ENCODE assay signal across 1 cellular context in genomic region chr14:93939304-93940229, GRCh38.
TF ChIP-seq lines count a peak whose summit lies in the region.

No MANE protein-coding gene starts in this region.

TF ChIP-seq in SK-N-SH treated with all-trans-retinoic acid at 6 μM for 48 hours, 23 proteins besides CTCF, POLR2A, EP300 and RAD21 (continued from another document):
- TF ChIP-seq, protein P1, sequence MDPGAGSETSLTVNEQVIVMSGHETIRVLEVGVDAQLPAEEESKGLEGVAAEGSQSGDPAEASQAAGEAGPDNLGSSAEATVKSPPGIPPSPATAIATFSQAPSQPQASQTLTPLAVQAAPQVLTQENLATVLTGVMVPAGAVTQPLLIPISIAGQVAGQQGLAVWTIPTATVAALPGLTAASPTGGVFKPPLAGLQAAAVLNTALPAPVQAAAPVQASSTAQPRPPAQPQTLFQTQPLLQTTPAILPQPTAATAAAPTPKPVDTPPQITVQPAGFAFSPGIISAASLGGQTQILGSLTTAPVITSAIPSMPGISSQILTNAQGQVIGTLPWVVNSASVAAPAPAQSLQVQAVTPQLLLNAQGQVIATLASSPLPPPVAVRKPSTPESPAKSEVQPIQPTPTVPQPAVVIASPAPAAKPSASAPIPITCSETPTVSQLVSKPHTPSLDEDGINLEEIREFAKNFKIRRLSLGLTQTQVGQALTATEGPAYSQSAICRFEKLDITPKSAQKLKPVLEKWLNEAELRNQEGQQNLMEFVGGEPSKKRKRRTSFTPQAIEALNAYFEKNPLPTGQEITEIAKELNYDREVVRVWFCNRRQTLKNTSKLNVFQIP (CRISPR knock-in tag; IDR thresholded peaks at IDR 0.05; ENCODE audit: borderline replicate concordance, low read depth) = no peak
- no peak for TF ChIP-seq BACH2 (CRISPR knock-in tag; IDR thresholded peaks at IDR 0.05; ENCODE audit: borderline replicate concordance)
- TF ChIP-seq OSR1 (CRISPR knock-in tag; IDR thresholded peaks at IDR 0.05) = no peak
- TF ChIP-seq, protein P2, sequence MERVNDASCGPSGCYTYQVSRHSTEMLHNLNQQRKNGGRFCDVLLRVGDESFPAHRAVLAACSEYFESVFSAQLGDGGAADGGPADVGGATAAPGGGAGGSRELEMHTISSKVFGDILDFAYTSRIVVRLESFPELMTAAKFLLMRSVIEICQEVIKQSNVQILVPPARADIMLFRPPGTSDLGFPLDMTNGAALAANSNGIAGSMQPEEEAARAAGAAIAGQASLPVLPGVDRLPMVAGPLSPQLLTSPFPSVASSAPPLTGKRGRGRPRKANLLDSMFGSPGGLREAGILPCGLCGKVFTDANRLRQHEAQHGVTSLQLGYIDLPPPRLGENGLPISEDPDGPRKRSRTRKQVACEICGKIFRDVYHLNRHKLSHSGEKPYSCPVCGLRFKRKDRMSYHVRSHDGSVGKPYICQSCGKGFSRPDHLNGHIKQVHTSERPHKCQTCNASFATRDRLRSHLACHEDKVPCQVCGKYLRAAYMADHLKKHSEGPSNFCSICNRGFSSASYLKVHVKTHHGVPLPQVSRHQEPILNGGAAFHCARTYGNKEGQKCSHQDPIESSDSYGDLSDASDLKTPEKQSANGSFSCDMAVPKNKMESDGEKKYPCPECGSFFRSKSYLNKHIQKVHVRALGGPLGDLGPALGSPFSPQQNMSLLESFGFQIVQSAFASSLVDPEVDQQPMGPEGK (CRISPR knock-in tag; IDR thresholded peaks at IDR 0.05; ENCODE audit: borderline replicate concordance) = no peak
- no peak for TF ChIP-seq ESRRG (CRISPR knock-in tag; IDR thresholded peaks at IDR 0.05)
- TF ChIP-seq GLIS3 (CRISPR knock-in tag; IDR thresholded peaks at IDR 0.05) = no peak
- TF ChIP-seq ZNF8 (CRISPR knock-in tag; IDR thresholded peaks at IDR 0.05) = no peak
- TF ChIP-seq ZFP30 (CRISPR knock-in tag; IDR thresholded peaks at IDR 0.05) = no peak
- TF ChIP-seq, protein P3, sequence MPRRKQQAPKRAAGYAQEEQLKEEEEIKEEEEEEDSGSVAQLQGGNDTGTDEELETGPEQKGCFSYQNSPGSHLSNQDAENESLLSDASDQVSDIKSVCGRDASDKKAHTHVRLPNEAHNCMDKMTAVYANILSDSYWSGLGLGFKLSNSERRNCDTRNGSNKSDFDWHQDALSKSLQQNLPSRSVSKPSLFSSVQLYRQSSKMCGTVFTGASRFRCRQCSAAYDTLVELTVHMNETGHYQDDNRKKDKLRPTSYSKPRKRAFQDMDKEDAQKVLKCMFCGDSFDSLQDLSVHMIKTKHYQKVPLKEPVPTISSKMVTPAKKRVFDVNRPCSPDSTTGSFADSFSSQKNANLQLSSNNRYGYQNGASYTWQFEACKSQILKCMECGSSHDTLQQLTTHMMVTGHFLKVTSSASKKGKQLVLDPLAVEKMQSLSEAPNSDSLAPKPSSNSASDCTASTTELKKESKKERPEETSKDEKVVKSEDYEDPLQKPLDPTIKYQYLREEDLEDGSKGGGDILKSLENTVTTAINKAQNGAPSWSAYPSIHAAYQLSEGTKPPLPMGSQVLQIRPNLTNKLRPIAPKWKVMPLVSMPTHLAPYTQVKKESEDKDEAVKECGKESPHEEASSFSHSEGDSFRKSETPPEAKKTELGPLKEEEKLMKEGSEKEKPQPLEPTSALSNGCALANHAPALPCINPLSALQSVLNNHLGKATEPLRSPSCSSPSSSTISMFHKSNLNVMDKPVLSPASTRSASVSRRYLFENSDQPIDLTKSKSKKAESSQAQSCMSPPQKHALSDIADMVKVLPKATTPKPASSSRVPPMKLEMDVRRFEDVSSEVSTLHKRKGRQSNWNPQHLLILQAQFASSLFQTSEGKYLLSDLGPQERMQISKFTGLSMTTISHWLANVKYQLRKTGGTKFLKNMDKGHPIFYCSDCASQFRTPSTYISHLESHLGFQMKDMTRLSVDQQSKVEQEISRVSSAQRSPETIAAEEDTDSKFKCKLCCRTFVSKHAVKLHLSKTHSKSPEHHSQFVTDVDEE (CRISPR knock-in tag; IDR thresholded peaks at IDR 0.05) = no peak
